In the genomic region with DNA sequence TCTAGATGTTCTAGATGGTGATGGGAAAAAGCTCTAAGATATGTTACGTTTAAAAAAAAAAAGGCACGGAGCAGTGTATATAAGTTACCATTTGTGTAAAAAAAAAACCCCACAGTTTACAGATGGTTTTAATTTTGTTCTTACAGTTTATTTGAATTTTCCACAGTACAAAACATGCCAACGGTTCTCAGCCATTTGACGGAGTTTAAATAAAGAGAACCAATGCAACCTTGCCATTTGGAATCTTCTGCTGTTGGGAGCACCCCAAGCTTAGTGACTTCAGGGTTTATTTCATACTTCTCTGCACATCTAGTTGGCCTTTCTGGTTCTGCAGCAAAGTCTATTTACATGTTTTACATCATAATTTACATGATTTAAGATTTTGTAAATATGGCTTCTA, we compare ENCODE assay signal across 21 cellular contexts.
"Had no signal": no experiment of that assay in that cellular context is flagged by ENCODE, and none has a peak within 500 bp of the region (broad histone marks: within the 10 kb centered on the region; RNA-seq: fewer than 3 reads in every experiment).

No MANE protein-coding gene starts in this region.

- H3K4me1 ChIP-seq: adrenal gland, breast epithelium, Peyer's patch, SJSA1 had no signal

- DNase-seq: activated CD4-positive, alpha-beta T cell treated with anti-CD3 and anti-CD28 coated beads for 4 hours; activated CD8-positive, alpha-beta memory T cell treated with anti-CD3 and anti-CD28 coated beads, Interleukin-2, amount 50 U/mL, for 4 hours; activated CD8-positive, alpha-beta T cell treated with anti-CD3 and anti-CD28 coated beads for 36 hours; activated gamma-delta T cell treated with Interleukin-2 at 50 U/mL for 16 hours; activated naive CD4-positive, alpha-beta T cell treated with anti-CD3 and anti-CD28 coated beads, Interleukin-2, amount 10 ng/mL, durations not matched to agents 7 days and 5 days; activated naive CD8-positive, alpha-beta T cell treated with anti-CD3 and anti-CD28 coated beads for 36 hours; activated T-cell treated with anti-CD3 and anti-CD28 coated beads, Interleukin-2, amount 50 U/mL, for 72 hours; adrenal gland; aorta; caudate nucleus; Karpas-422; MM.1S; NCI-H1105 treated with DMSO at 0.1 percent for 48 hours; NCI-H146; NCI-H187 treated with DMSO at 0.1 percent for 48 hours; NCI-H2081 treated with DMSO at 0.1 percent for 48 hours; NCI-H69; Peyer's patch; SHP77 had no signal

- H3K9me3 ChIP-seq: adrenal gland, breast epithelium, Peyer's patch, SJSA1 had no signal

- H3K4me3 ChIP-seq: adrenal gland, breast epithelium, Peyer's patch, SJSA1 had no signal

- H3K27me3 ChIP-seq: adrenal gland, breast epithelium, Peyer's patch, SJSA1 had no signal

- H3K36me3 ChIP-seq: adrenal gland, breast epithelium, Peyer's patch, SJSA1 had no signal

- H3K27ac ChIP-seq: adrenal gland, breast epithelium, Peyer's patch, SJSA1 had no signal
